In the genomic region with DNA sequence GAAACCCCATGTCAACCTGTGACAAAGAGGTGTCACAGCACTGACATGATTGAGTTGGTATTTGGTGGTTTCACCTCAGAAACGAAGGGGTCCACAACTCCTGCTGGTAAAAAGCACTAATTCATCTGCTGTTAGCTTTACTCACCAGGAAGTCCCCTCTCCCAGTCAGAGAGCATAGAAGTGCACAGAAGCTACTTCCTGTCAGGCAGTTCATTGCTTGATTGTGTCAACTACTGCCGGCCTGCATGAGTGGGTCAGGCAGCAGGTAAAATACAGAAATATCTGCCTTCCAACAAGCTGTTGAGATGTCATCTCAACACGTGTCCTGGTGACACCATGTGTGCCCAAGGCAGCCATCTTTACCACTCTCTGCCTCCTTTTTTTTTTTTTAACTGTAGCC, we compare ENCODE assay signal across 12 cellular contexts.
A peak's percentile ranks its signal among the peaks of the same experiment; 100 is the strongest.
DNase-seq lines count a peak whose midpoint lies in the region; ATAC-seq and TF ChIP-seq lines count a peak whose summit lies in the region.
"Had no signal": no experiment of that assay in that cellular context is flagged by ENCODE, and none has a peak within 500 bp of the region (broad histone marks: within the 10 kb centered on the region; RNA-seq: fewer than 3 reads in every experiment).

No MANE protein-coding gene starts in this region.

- H3K4me1 ChIP-seq in mucosa of descending colon (ENCODE audit: low read depth) = no peaks in the 10 kb centered on the region
- H3K4me1 ChIP-seq: vagina had no signal

- H3K4me3 Mint-ChIP-seq in activated naive CD4-positive, alpha-beta T cell treated with anti-CD3 and anti-CD28 coated beads, Interleukin-2, amount 10 ng/mL, durations not matched to agents 7 days and 5 days = no peak overlapping the region
- H3K4me3 Mint-ChIP-seq: activated CD4-positive, alpha-beta memory T cell treated with anti-CD3 and anti-CD28 coated beads for 36 hours had no signal

- H3K4me3 ChIP-seq in choroid plexus epithelial cell (ENCODE audit: low read depth, low read length) = no peak overlapping the region
- no peak overlapping the region for H3K4me3 ChIP-seq in mucosa of descending colon
- H3K4me3 ChIP-seq: vagina had no signal

- H3K9me3 Mint-ChIP-seq in activated naive CD4-positive, alpha-beta T cell treated with anti-CD3 and anti-CD28 coated beads, Interleukin-2, amount 10 ng/mL, durations not matched to agents 7 days and 5 days = peaks cover 22% of the 10 kb centered on the region

- no peaks in the 10 kb centered on the region for H3K9me3 ChIP-seq in mucosa of descending colon
- H3K9me3 ChIP-seq: vagina had no signal

- no peak for TF ChIP-seq CTCF in choroid plexus epithelial cell (conservative IDR thresholded peaks at IDR 0.05; ENCODE audit: low read depth, low read length)
- no peak for TF ChIP-seq CTCF in mucosa of descending colon (IDR thresholded peaks at IDR 0.05)

- H3K27me3 Mint-ChIP-seq in activated naive CD4-positive, alpha-beta T cell treated with anti-CD3 and anti-CD28 coated beads, Interleukin-2, amount 10 ng/mL, durations not matched to agents 7 days and 5 days = no peaks in the 10 kb centered on the region
- H3K27me3 Mint-ChIP-seq: activated CD4-positive, alpha-beta memory T cell treated with anti-CD3 and anti-CD28 coated beads for 36 hours had no signal

- CTCF ChIA-PET in activated naive CD4-positive, alpha-beta T cell treated with anti-CD3 and anti-CD28 coated beads, Interleukin-2, amount 10 ng/mL, durations not matched to agents 7 days and 5 days (lab: Charles Lee) = interaction anchor here (1.1 kb wide), 1 partner anchor 27 kb away, joined by 3 read pairs; no protein-coding TSS in a partner anchor

- peak; percentile 61 for ATAC-seq in stimulated activated naive CD8-positive, alpha-beta T cell treated with anti-CD3 and anti-CD28 coated beads, Interleukin-15, Interleukin-2, amounts not matched to agents 100 U/mL and 50 U/mL, for 24 hours
- no peak for ATAC-seq in mucosa of descending colon

- peaks cover 26% of the 10 kb centered on the region for H3K36me3 Mint-ChIP-seq in activated naive CD4-positive, alpha-beta T cell treated with anti-CD3 and anti-CD28 coated beads, Interleukin-2, amount 10 ng/mL, durations not matched to agents 7 days and 5 days
- H3K36me3 Mint-ChIP-seq: activated CD4-positive, alpha-beta memory T cell treated with anti-CD3 and anti-CD28 coated beads for 36 hours had no signal

- intact Hi-C loops in mucosa of descending colon (cut with DNase I, micrococcal nuclease) = no loop called here

- no peak for DNase-seq in activated naive CD4-positive, alpha-beta T cell treated with anti-CD3 and anti-CD28 coated beads, Interleukin-2, amount 10 ng/mL, durations not matched to agents 7 days and 5 days
- no peak for DNase-seq in activated naive CD4-positive, alpha-beta T cell (lab: John Stamatoyannopoulos, UW)
- DNase-seq in HT1080 (ENCODE audit: low read depth) (peak; percentile 22), choroid plexus epithelial cell (ENCODE audit: low read depth) (peak; percentile 23), amygdala (lab: John Stamatoyannopoulos, UW) (no peak), mucosa of descending colon (no peak), HPDE6-E6E7 (ENCODE audit: extremely low spot score) (no peak)
- DNase-seq in stimulated activated naive CD8-positive, alpha-beta T cell treated with anti-CD3 and anti-CD28 coated beads, Interleukin-15, Interleukin-2, amounts not matched to agents 100 U/mL and 50 U/mL, for 24 hours = peak; percentile 5
- DNase-seq: activated CD4-positive, alpha-beta memory T cell treated with anti-CD3 and anti-CD28 coated beads for 36 hours; NCI-H187 treated with DMSO at 0.1 percent for 48 hours; NCI-H524 treated with DMSO at 0.1 percent for 48 hours had no signal

- H3K4me1 Mint-ChIP-seq in activated naive CD4-positive, alpha-beta T cell treated with anti-CD3 and anti-CD28 coated beads, Interleukin-2, amount 10 ng/mL, durations not matched to agents 7 days and 5 days = peaks cover 28% of the 10 kb centered on the region

- no peaks in the 10 kb centered on the region for H3K36me3 ChIP-seq in mucosa of descending colon (ENCODE audit: low read depth)
- H3K36me3 ChIP-seq: vagina had no signal

- H3K27ac Mint-ChIP-seq in activated naive CD4-positive, alpha-beta T cell treated with anti-CD3 and anti-CD28 coated beads, Interleukin-2, amount 10 ng/mL, durations not matched to agents 7 days and 5 days = peak overlapping the region; percentile 38
- H3K27ac Mint-ChIP-seq: activated CD4-positive, alpha-beta memory T cell treated with anti-CD3 and anti-CD28 coated beads for 36 hours had no signal

Comparison
In these comparisons a context has a peak if more than half of its experiments do, and no peak if none do; other contexts are left out.
1. DNase-seq: peak in HT1080 (single experiment), choroid plexus epithelial cell (single experiment) and stimulated activated naive CD8-positive, alpha-beta T cell treated with anti-CD3 and anti-CD28 coated beads, Interleukin-15, Interleukin-2, amounts not matched to agents 100 U/mL and 50 U/mL, for 24 hours (single experiment); none in activated naive CD4-positive, alpha-beta T cell treated with anti-CD3 and anti-CD28 coated beads, Interleukin-2, amount 10 ng/mL, durations not matched to agents 7 days and 5 days (single experiment), activated naive CD4-positive, alpha-beta T cell (0 of 4), amygdala (0 of 56), mucosa of descending colon (0 of 3) and HPDE6-E6E7 (single experiment).